ENCODE assay signal across 19 cellular contexts in the genomic region with DNA sequence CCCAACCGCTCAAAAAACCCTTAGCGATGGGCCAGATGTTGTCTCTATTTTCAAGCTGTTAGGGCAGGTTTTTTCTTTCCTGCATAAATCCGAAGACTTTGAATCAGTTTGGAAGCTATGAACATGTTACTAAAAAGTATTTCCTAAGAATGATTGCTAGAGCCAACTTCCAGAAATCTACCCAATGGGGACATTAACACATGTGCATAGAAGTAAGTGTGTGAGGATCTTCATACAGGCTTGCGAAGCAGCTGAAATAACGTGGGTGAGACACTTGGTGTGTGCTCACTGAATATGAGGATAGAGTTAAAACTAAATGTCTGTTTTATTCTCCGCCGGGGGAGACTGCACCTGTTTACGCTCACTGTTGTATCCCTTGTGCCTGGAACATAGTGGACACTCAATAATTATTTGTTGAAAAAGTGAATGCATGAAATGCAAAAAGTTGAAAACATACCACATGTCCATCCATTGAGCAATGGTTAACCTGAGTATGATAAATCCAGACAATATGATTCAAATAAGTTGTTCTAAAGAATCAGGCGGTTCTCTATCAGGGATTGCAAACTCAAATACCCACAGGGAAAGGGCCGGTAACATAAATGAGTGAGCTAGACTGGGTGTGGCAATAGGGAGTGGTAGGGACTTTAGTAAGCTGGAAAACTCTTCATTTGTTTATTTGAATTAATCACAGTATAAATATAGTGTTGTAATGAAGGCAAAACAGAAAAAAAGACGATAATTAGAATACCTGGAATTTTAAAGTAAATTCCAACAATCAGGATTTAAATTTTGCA.
DNase-seq lines count a peak whose midpoint lies in the region; ATAC-seq, FAIRE-seq and TF ChIP-seq lines count a peak whose summit lies in the region.
"Had no signal": no experiment of that assay in that cellular context is flagged by ENCODE, and none has a peak within 500 bp of the region (broad histone marks: within the 10 kb centered on the region; RNA-seq: fewer than 3 reads in every experiment).

No MANE protein-coding gene starts in this region.

- WGBS in K562 (ENCODE audit: insufficient coverage, low coverage, missing lambda C conversion rate), result 7% methylated on average over 11 of the region's 11 CpGs
- 80% methylated on average over 11 of the region's 11 CpGs for WGBS in esophagus muscularis mucosa

- no peak for TF ChIP-seq RAD21 in K562 (CRISPR knock-in tag; conservative IDR thresholded peaks at IDR 0.05 in 1 of 2, IDR thresholded peaks at IDR 0.05 in 1 of 2)

- H3K9me1 ChIP-seq in K562 (ENCODE audit: control insufficient read depth, insufficient read depth, low read length), result no peaks in the 10 kb centered on the region

- H3K4me1 ChIP-seq in K562 (replicated peaks in 1 of 2; ENCODE audit: control insufficient read depth in 2 of 2, insufficient read depth in 2 of 2, low read length in 2 of 2) (no peaks in the 10 kb centered on the region), esophagus muscularis mucosa (peaks cover 0 to 4% (median 1%) of the 10 kb centered on the region in 4 donors)
- H3K4me1 ChIP-seq: HAP-1 had no signal

- H3K4me2 ChIP-seq in K562 (ENCODE audit: insufficient read depth, low read length), result no peak overlapping the region
- H3K4me2 ChIP-seq: BLaER1 treated with 17β-estradiol and CSF1 and Interleukin-3, amounts not matched to agents 10 nM and 100 nM had no signal

- in situ Hi-C loops in K562 (cut with MboI), result loop anchor here (25.0 kb wide), 1 partner anchor 673 kb away; no protein-coding TSS in a partner anchor

- no peaks in the 10 kb centered on the region for H3K9me3 ChIP-seq in K562 (replicated peaks; ENCODE audit: control insufficient read depth, insufficient read depth, low read depth, low read length)
- no peaks in the 10 kb centered on the region for H3K9me3 ChIP-seq in esophagus muscularis mucosa
- peaks cover 2% of the 10 kb centered on the region for H3K9me3 ChIP-seq in WERI-Rb-1 (ENCODE audit: severe bottlenecking)
- H3K9me3 ChIP-seq: BLaER1 treated with 17β-estradiol and CSF1 and Interleukin-3, amounts not matched to agents 10 nM and 100 nM; HAP-1 had no signal

- DNase-seq in SIG-M5 treated with dmso at 0.1 percent for 504 hours (lab: John Stamatoyannopoulos, UW; ENCODE audit: unreplicated experiment) (peak; percentile 61), SIG-M5 (lab: John Stamatoyannopoulos, UW) (no peak), K562 (ENCODE audit: extremely low read depth in 1 of 4, low spot score in 3 of 4) (no peak), esophagus muscularis mucosa (ENCODE audit: extremely low spot score) (peak; percentile 34), MV-4-11 (lab: John Stamatoyannopoulos, UW) (no peak), NCI-H146 (lab: John Stamatoyannopoulos, UW) (no peak), WERI-Rb-1 (no peak)
- DNase-seq: CD8-positive, alpha-beta memory T cell; COR-L47; DMS 273 treated with DMSO at 0.1 percent for 48 hours; GM23248; IMR-90 had no signal

- no peak for TF ChIP-seq CTCF in K562 (IDR thresholded peaks at IDR 0.05 in 2 of 3, conservative IDR thresholded peaks at IDR 0.05 in 1 of 3; ENCODE audit: insufficient read depth in 2 of 3, low read depth in 1 of 3, low read length in 3 of 3)
- no peak for TF ChIP-seq CTCF in esophagus muscularis mucosa (IDR thresholded peaks at IDR 0.05)
- no peak for TF ChIP-seq CTCF in WERI-Rb-1 (IDR thresholded peaks at IDR 0.05; ENCODE audit: low read depth, low read length)

- no peaks in the 10 kb centered on the region for H3K79me2 ChIP-seq in K562 (ENCODE audit: control insufficient read depth, insufficient read depth, low read length)

- H3K27ac ChIP-seq in K562 (ENCODE audit: extremely low read depth, low read depth, low read length) (no peak overlapping the region), esophagus muscularis mucosa (replicated peaks in 1 of 4) (no peak overlapping the region), WERI-Rb-1 (no peak overlapping the region)
- H3K27ac ChIP-seq: 22Rv1; BLaER1 treated with 17β-estradiol and CSF1 and Interleukin-3, amounts not matched to agents 10 nM and 100 nM; GM23248; HL-60 had no signal

- H3K36me3 ChIP-seq in K562 (ENCODE audit: control insufficient read depth, insufficient read depth, low read length) (no peaks in the 10 kb centered on the region), esophagus muscularis mucosa (no peaks in the 10 kb centered on the region), WERI-Rb-1 (no peaks in the 10 kb centered on the region)
- H3K36me3 ChIP-seq: BLaER1 treated with 17β-estradiol and CSF1 and Interleukin-3, amounts not matched to agents 10 nM and 100 nM; HAP-1 had no signal

- BruUV-seq in K562 (replicated peaks; lab: Mats Ljungman, UMichigan), result no TSS peak

- no peak overlapping the region for H3K4me3 ChIP-seq in K562
- H3K4me3 ChIP-seq in esophagus muscularis mucosa, result no peak overlapping the region
- no peak overlapping the region for H3K4me3 ChIP-seq in WERI-Rb-1 (ENCODE audit: low read depth, low read length)
- H3K4me3 ChIP-seq: BLaER1 treated with 17β-estradiol and CSF1 and Interleukin-3, amounts not matched to agents 10 nM and 100 nM; GM23248; HAP-1 had no signal

- no peak overlapping the region for H2AFZ ChIP-seq in K562 (ENCODE audit: low read depth, low read length)
- H2AFZ ChIP-seq: GM23248 had no signal

- TF ChIP-seq POLR2A in K562 (conservative IDR thresholded peaks at IDR 0.05) (no peak), esophagus muscularis mucosa (IDR thresholded peaks at IDR 0.05; ENCODE audit: low read depth) (no peak)

- H3K9ac ChIP-seq in K562 (ENCODE audit: insufficient read depth in 1 of 2, low read depth in 2 of 2, low read length in 2 of 2), result no peak overlapping the region
- H3K9ac ChIP-seq: BLaER1 treated with 17β-estradiol and CSF1 and Interleukin-3, amounts not matched to agents 10 nM and 100 nM; GM23248 had no signal

- intact Hi-C loops in K562 (cut with micrococcal nuclease) (loop anchor here (10.0 kb wide), 1 partner anchor 231 kb away; no protein-coding TSS in a partner anchor), esophagus muscularis mucosa (cut with DNase I) (no loop called here)

- ATAC-seq in K562, result no peak

- H3K27me3 ChIP-seq in K562 (ENCODE audit: control insufficient read depth in 2 of 2, insufficient read depth in 2 of 2, low read length in 2 of 2), result peaks cover 4 to 27% of the 10 kb centered on the region in 2 experiments; a peak in 4 of 5 replicates
- H3K27me3 ChIP-seq in esophagus muscularis mucosa, result peaks cover 0 to 6% (median 0%) of the 10 kb centered on the region in 4 donors
- H3K27me3 ChIP-seq in WERI-Rb-1 (ENCODE audit: insufficient read depth, low read depth, severe bottlenecking), result peaks cover 92% of the 10 kb centered on the region
- H3K27me3 ChIP-seq: BLaER1 treated with 17β-estradiol and CSF1 and Interleukin-3, amounts not matched to agents 10 nM and 100 nM had no signal

- POLR2A ChIA-PET in K562 (lab: Yijun Ruan, JAX), result interaction anchor here (0.9 to 1.6 kb wide), 4 partner anchors 9 to 48 kb away, joined by 3 to 4 read pairs (median 4); no protein-coding TSS in a partner anchor

- FAIRE-seq in K562 (lab: Jason Lieb, UNC), result no peak
- FAIRE-seq: G401.6, GM12891, GM19239 had no signal

- CTCF ChIA-PET in K562 (lab: Yijun Ruan, JAX; ENCODE audit: low intra/inter-chr PET ratio), result no interaction called here

- TF ChIP-seq EP300 in K562 (IDR thresholded peaks at IDR 0.05; ENCODE audit: low read length) (no peak), esophagus muscularis mucosa (IDR thresholded peaks at IDR 0.05) (no peak)

- H4K20me1 ChIP-seq in K562 (replicated peaks; ENCODE audit: control insufficient read depth, insufficient read depth, low read length), result no peaks in the 10 kb centered on the region
- H4K20me1 ChIP-seq: BLaER1 treated with 17β-estradiol and CSF1 and Interleukin-3, amounts not matched to agents 10 nM and 100 nM had no signal

TF ChIP-seq in K562, 482 proteins besides CTCF, POLR2A, EP300 and RAD21:
- TF ChIP-seq, protein P1, sequence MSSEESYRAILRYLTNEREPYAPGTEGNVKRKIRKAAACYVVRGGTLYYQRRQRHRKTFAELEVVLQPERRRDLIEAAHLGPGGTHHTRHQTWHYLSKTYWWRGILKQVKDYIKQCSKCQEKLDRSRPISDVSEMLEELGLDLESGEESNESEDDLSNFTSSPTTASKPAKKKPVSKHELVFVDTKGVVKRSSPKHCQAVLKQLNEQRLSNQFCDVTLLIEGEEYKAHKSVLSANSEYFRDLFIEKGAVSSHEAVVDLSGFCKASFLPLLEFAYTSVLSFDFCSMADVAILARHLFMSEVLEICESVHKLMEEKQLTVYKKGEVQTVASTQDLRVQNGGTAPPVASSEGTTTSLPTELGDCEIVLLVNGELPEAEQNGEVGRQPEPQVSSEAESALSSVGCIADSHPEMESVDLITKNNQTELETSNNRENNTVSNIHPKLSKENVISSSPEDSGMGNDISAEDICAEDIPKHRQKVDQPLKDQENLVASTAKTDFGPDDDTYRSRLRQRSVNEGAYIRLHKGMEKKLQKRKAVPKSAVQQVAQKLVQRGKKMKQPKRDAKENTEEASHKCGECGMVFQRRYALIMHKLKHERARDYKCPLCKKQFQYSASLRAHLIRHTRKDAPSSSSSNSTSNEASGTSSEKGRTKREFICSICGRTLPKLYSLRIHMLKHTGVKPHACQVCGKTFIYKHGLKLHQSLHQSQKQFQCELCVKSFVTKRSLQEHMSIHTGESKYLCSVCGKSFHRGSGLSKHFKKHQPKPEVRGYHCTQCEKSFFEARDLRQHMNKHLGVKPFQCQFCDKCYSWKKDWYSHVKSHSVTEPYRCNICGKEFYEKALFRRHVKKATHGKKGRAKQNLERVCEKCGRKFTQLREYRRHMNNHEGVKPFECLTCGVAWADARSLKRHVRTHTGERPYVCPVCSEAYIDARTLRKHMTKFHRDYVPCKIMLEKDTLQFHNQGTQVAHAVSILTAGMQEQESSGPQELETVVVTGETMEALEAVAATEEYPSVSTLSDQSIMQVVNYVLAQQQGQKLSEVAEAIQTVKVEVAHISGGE (CRISPR knock-in tag; IDR thresholded peaks at IDR 0.05), result peak in 1 of 3 experiments; percentile 65; a peak in 1 of 6 replicates
- TF ChIP-seq RFX5 (IDR thresholded peaks at IDR 0.05; ENCODE audit: low read depth, low read length) (no peak), CBX2 (IDR thresholded peaks at IDR 0.05; ENCODE audit: insufficient read depth, low read length, poor library complexity, severe bottlenecking) (peak; percentile 36)

Comparison
In these comparisons a context has a peak if more than half of its experiments do, and no peak if none do; other contexts are left out.
1. DNase-seq: peak in SIG-M5 treated with dmso at 0.1 percent for 504 hours (single experiment) and esophagus muscularis mucosa (single experiment); none in SIG-M5 (single experiment), K562 (0 of 4), MV-4-11 (single experiment), NCI-H146 (single experiment) and WERI-Rb-1 (single experiment).